24 cellular contexts compared by ENCODE assay signal in genomic region chr2:29334723-29335122, GRCh38.
DNase-seq lines count a peak whose midpoint lies in the region; ATAC-seq, FAIRE-seq and TF ChIP-seq lines count a peak whose summit lies in the region.
"Had no signal": no experiment of that assay in that cellular context is flagged by ENCODE, and none has a peak within 500 bp of the region (broad histone marks: within the 10 kb centered on the region; RNA-seq: fewer than 3 reads in every experiment).

No MANE protein-coding gene starts in this region.

- no peak overlapping the region for H3K4me3 Mint-ChIP-seq in GM23338
- no peak overlapping the region for H3K4me3 Mint-ChIP-seq in CD8-positive, alpha-beta T cell
- H3K4me3 Mint-ChIP-seq: CD4-positive, alpha-beta T cell had no signal

- H3K9me2 ChIP-seq in GM23338 (ENCODE audit: insufficient read depth), result no peaks in the 10 kb centered on the region

- no peak overlapping the region for H3K27ac ChIP-seq in GM23338 (ENCODE audit: low read depth)
- no peak overlapping the region for H3K27ac ChIP-seq in spleen
- H3K27ac ChIP-seq in CD8-positive, alpha-beta T cell (ENCODE audit: low read depth, low read length), result no peak overlapping the region
- H3K27ac ChIP-seq: A549; BLaER1 treated with 17β-estradiol and CSF1 and Interleukin-3, amounts not matched to agents 10 nM and 100 nM had no signal

- no peaks in the 10 kb centered on the region; the same call in 2 of the 3 replicates for H3K9me3 Mint-ChIP-seq in GM23338
- no peaks in the 10 kb centered on the region for H3K9me3 Mint-ChIP-seq in CD8-positive, alpha-beta T cell
- H3K9me3 Mint-ChIP-seq: CD14-positive monocyte; CD4-positive, alpha-beta T cell had no signal

- 72 to 83% (median 81%) methylated on average over 9 of the region's 9 CpGs for WGBS in spleen, 5 donors

- no peak overlapping the region for H3K27ac Mint-ChIP-seq in GM23338
- H3K27ac Mint-ChIP-seq in CD8-positive, alpha-beta T cell, result no peak overlapping the region
- H3K27ac Mint-ChIP-seq: CD14-positive monocyte; CD4-positive, alpha-beta T cell had no signal

- H3K4me3 ChIP-seq in GM23338, result no peak overlapping the region
- H3K4me3 ChIP-seq in spleen, result no peak overlapping the region
- no peak overlapping the region for H3K4me3 ChIP-seq in CD8-positive, alpha-beta T cell (ENCODE audit: low read depth, low read length)
- H3K4me3 ChIP-seq: A549; BLaER1 treated with 17β-estradiol and CSF1 and Interleukin-3, amounts not matched to agents 10 nM and 100 nM had no signal

- H3F3A ChIP-seq in GM23338 (replicated peaks; ENCODE audit: low read depth), result no peaks in the 10 kb centered on the region

- intact Hi-C loops in spleen (cut with DNase I; ENCODE audit: low total_unique reads), result no loop called here
- intact Hi-C loops in CD8-positive, alpha-beta T cell (cut with DNase I, micrococcal nuclease), result no loop called here

- TF ChIP-seq POLR2A in spleen (IDR thresholded peaks at IDR 0.05), result no peak
- TF ChIP-seq POLR2A in GM12891 (IDR thresholded peaks at IDR 0.05; ENCODE audit: low read depth, low read length), result no peak

- H3K4me2 ChIP-seq in GM23338, result no peak overlapping the region
- H3K4me2 ChIP-seq: A549; BLaER1 treated with 17β-estradiol and CSF1 and Interleukin-3, amounts not matched to agents 10 nM and 100 nM had no signal

- POLR2A ChIA-PET in CD8-positive, alpha-beta T cell (lab: Charles Lee), result interaction anchor here (0.6 kb wide), 1 partner anchor 1331 kb away, joined by 3 read pairs; no protein-coding TSS in a partner anchor

- H2AFZ ChIP-seq in GM23338, result no peak overlapping the region

- ATAC-seq in GM23338, result 0 out of 3 replicates have a peak, but pooled peaks have one; percentile 25
- ATAC-seq in HG03039 (IDR thresholded peaks at IDR 0.05; ENCODE audit: unreplicated experiment), result no peak
- ATAC-seq in CD8-positive, alpha-beta T cell, result no peak
- ATAC-seq: A549 had no signal

- H3K36me3 Mint-ChIP-seq in GM23338 (ENCODE audit: low read depth), result no peaks in the 10 kb centered on the region
- H3K36me3 Mint-ChIP-seq in CD8-positive, alpha-beta T cell, result no peaks in the 10 kb centered on the region
- H3K36me3 Mint-ChIP-seq: CD14-positive monocyte had no signal

- H3K79me2 ChIP-seq in GM23338 (replicated peaks; ENCODE audit: insufficient read depth), result no peaks in the 10 kb centered on the region

- H3K27me3 ChIP-seq in GM23338 (ENCODE audit: insufficient read depth), result no peaks in the 10 kb centered on the region
- no peaks in the 10 kb centered on the region for H3K27me3 ChIP-seq in spleen (replicated peaks in 1 of 7)
- no peaks in the 10 kb centered on the region for H3K27me3 ChIP-seq in CD8-positive, alpha-beta T cell (ENCODE audit: insufficient read depth, low read length)
- H3K27me3 ChIP-seq: BE2C; BLaER1 treated with 17β-estradiol and CSF1 and Interleukin-3, amounts not matched to agents 10 nM and 100 nM had no signal

- H3K27me3 Mint-ChIP-seq in GM23338 (ENCODE audit: insufficient read depth, low read depth, poor library complexity), result peaks cover 4% of the 10 kb centered on the region
- H3K27me3 Mint-ChIP-seq in CD8-positive, alpha-beta T cell (ENCODE audit: low read depth), result peaks cover 5% of the 10 kb centered on the region

- TF ChIP-seq CTCF in GM23338 (conservative IDR thresholded peaks at IDR 0.05; ENCODE audit: low read depth in 2 of 2), result no peak
- no peak for TF ChIP-seq CTCF in spleen (IDR thresholded peaks at IDR 0.05 in 8 of 11, conservative IDR thresholded peaks at IDR 0.05 in 3 of 11)
- no peak for TF ChIP-seq CTCF in CD8-positive, alpha-beta T cell (IDR thresholded peaks at IDR 0.05)

- H3K36me3 ChIP-seq in GM23338 (ENCODE audit: insufficient read depth) (no peaks in the 10 kb centered on the region), spleen (no peaks in the 10 kb centered on the region)
- H3K36me3 ChIP-seq in CD8-positive, alpha-beta T cell (ENCODE audit: insufficient read depth, low read length), result no peaks in the 10 kb centered on the region
- H3K36me3 ChIP-seq: BE2C; BLaER1 treated with 17β-estradiol and CSF1 and Interleukin-3, amounts not matched to agents 10 nM and 100 nM had no signal

- DNase-seq in GM23338 (ENCODE audit: low spot score) (no peak), LoVo (ENCODE audit: low spot score) (peak; percentile 2), myocyte (ENCODE audit: low read depth) (peak; percentile 22), spleen (peak; percentile 15), GM12891 (ENCODE audit: insufficient read length, low spot score) (no peak)
- DNase-seq in CD8-positive, alpha-beta T cell, result no peak
- DNase-seq: 8988T; ACHN; AML-193; BE2C; Calu3; CD4-positive, alpha-beta T cell; COR-L47; DMS53; DMS79 treated with DMSO at 0.1 percent for 48 hours; H7; HCEC 1CT had no signal

- no peak for FAIRE-seq in GM12891 (lab: Jason Lieb, UNC)
- FAIRE-seq: A549, G401.6, GM18507, H1 had no signal

- no peaks in the 10 kb centered on the region for H3K9me3 ChIP-seq in spleen
- H3K9me3 ChIP-seq in CD8-positive, alpha-beta T cell (ENCODE audit: low read length), result no peaks in the 10 kb centered on the region
- H3K9me3 ChIP-seq: A549; BE2C; BLaER1 treated with 17β-estradiol and CSF1 and Interleukin-3, amounts not matched to agents 10 nM and 100 nM had no signal

- peaks cover 21% of the 10 kb centered on the region for H3K4me1 Mint-ChIP-seq in GM23338
- no peaks in the 10 kb centered on the region for H3K4me1 Mint-ChIP-seq in CD8-positive, alpha-beta T cell (ENCODE audit: low read depth)
- H3K4me1 Mint-ChIP-seq: CD14-positive monocyte had no signal

- peaks cover 4% of the 10 kb centered on the region; the same call in 1 of the 2 replicates for H3K4me1 ChIP-seq in GM23338 (ENCODE audit: insufficient read depth)
- no peaks in the 10 kb centered on the region for H3K4me1 ChIP-seq in spleen
- no peaks in the 10 kb centered on the region for H3K4me1 ChIP-seq in CD8-positive, alpha-beta T cell (ENCODE audit: insufficient read depth, low read length)
- H3K4me1 ChIP-seq: A549; BE2C; BLaER1 treated with 17β-estradiol and CSF1 and Interleukin-3, amounts not matched to agents 10 nM and 100 nM had no signal

- CTCF ChIA-PET in CD8-positive, alpha-beta T cell (lab: Charles Lee), result no interaction called here

- H4K20me1 ChIP-seq in GM23338 (replicated peaks; ENCODE audit: insufficient read depth), result no peaks in the 10 kb centered on the region
- H4K20me1 ChIP-seq: BLaER1 treated with 17β-estradiol and CSF1 and Interleukin-3, amounts not matched to agents 10 nM and 100 nM had no signal

TF ChIP-seq in GM12891, 5 proteins besides CTCF, POLR2A, EP300 and RAD21:
- TF ChIP-seq SPI1 (IDR thresholded peaks at IDR 0.05; ENCODE audit: low read depth, low read length) (no peak), PAX5 (IDR thresholded peaks at IDR 0.05; ENCODE audit: insufficient read depth, low read length, severe bottlenecking) (no peak), TAF1 (IDR thresholded peaks at IDR 0.05; ENCODE audit: low read depth, low read length) (no peak), POU2F2 (IDR thresholded peaks at IDR 0.05; ENCODE audit: low read depth, low read length) (no peak), POLR2AphosphoS5 (IDR thresholded peaks at IDR 0.05; ENCODE audit: low read depth, low read length) (no peak)

Comparison
In these comparisons a context has a peak if more than half of its experiments do, and no peak if none do; other contexts are left out.
1. DNase-seq: peak in LoVo (single experiment), myocyte (single experiment) and spleen (single experiment); none in GM23338 (single experiment), GM12891 (single experiment) and CD8-positive, alpha-beta T cell (0 of 7).